ENCODE assay signal across 1 cellular context in genomic region chr17:44113868-44114840, GRCh38.
TF ChIP-seq lines count a peak whose summit lies in the region.

No MANE protein-coding gene starts in this region.

TF ChIP-seq in K562, 482 proteins besides CTCF, POLR2A, EP300 and RAD21:
- no peak for TF ChIP-seq NUFIP1 (IDR thresholded peaks at IDR 0.05; ENCODE audit: partially characterized antibody)
- TF ChIP-seq ZNF740 (CRISPR knock-in tag; IDR thresholded peaks at IDR 0.05) = 0 out of 2 replicates have a peak, but pooled peaks have one; percentile 27
- no peak for TF ChIP-seq ZNF740 (tag; IDR thresholded peaks at IDR 0.05)
TF ChIP-seq in K562: peak in this region for 1.
